In the genomic region with DNA sequence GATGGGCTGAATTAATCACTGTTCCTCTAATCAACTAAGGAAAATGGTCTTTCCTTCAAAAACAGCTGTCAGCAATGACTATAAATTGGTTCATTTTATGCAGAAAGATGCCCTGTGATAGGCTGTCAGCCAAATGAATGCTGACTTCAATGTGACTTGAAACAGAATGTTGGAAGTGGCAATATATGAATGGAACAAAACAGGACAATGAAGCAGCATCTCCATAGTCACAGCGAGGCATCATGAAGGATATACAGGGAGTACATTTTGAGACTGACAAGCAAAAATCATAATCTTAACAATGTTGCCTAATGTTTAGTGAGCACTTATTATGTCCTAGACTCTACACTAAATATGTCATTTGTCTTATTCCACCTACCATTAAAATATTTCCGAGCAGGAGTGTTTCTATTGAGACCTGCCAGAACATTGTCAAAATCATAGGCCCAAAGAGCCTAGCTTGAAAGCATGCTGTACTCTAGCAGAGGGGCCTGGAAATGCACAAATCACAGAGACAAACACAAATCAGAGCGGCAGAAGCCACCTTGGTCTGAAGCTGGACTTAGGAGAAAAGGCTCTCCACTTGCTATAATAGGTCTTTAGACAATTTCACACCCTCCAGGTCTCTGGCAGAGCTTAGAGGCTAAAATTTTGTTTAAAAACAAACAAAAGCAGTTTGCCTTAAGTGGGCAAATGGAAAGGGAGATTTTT, we compare ENCODE assay signal across 11 cellular contexts.
DNase-seq lines count a peak whose midpoint lies in the region; ATAC-seq and TF ChIP-seq lines count a peak whose summit lies in the region.
"Had no signal": no experiment of that assay in that cellular context is flagged by ENCODE, and none has a peak within 500 bp of the region (broad histone marks: within the 10 kb centered on the region; RNA-seq: fewer than 3 reads in every experiment).

No MANE protein-coding gene starts in this region.

- TF ChIP-seq POLR2A in esophagus muscularis mucosa (IDR thresholded peaks at IDR 0.05; ENCODE audit: low read depth), result no peak
- no peak for TF ChIP-seq POLR2A in uterus (IDR thresholded peaks at IDR 0.05)

- DNase-seq in Panc1 (ENCODE audit: low read depth, low spot score) (no peak), esophagus muscularis mucosa (ENCODE audit: extremely low spot score) (no peak), uterus (peak; percentile 11 to 15), NCI-H2107 (lab: John Stamatoyannopoulos, UW) (no peak), iPS-NIHi7 (ENCODE audit: extremely low spot score) (no peak)
- DNase-seq: activated CD4-positive, alpha-beta T cell treated with anti-CD3 and anti-CD28 coated beads, Interleukin-2, amount 10 ng/mL, durations not matched to agents 24 days and 14 days; NCI-H2171; SIG-M5 had no signal

- H3K4me3 ChIP-seq in Panc1 (ENCODE audit: low read depth in 2 of 2, low read length in 2 of 2), result no peak overlapping the region
- no peak overlapping the region for H3K4me3 ChIP-seq in esophagus muscularis mucosa
- H3K4me3 ChIP-seq in muscle layer of duodenum (ENCODE audit: low read depth in 1 of 2, low read length in 2 of 2), result no peak overlapping the region
- no peak overlapping the region for H3K4me3 ChIP-seq in uterus

- no peak for TF ChIP-seq EP300 in esophagus muscularis mucosa (IDR thresholded peaks at IDR 0.05)

- POLR2A ChIA-PET in Panc1 (lab: Charles Lee), result no interaction called here

- H3K4me1 ChIP-seq in Panc1 (ENCODE audit: control insufficient read depth, insufficient read depth, low read length) (peaks cover 31% of the 10 kb centered on the region), esophagus muscularis mucosa (peaks cover 38 to 53% (median 46%) of the 10 kb centered on the region in 4 donors), muscle layer of duodenum (ENCODE audit: control insufficient read depth in 1 of 2, insufficient read depth in 2 of 2, low read length in 2 of 2) (peaks cover 9 to 25% of the 10 kb centered on the region in 2 donors), uterus (peaks cover 8 to 19% of the 10 kb centered on the region in 2 donors)

- intact Hi-C loops in Panc1 (cut with micrococcal nuclease; ENCODE audit: unreplicated experiment) (no loop called here), esophagus muscularis mucosa (cut with DNase I) (no loop called here), uterus (cut with DNase I; ENCODE audit: low total_unique reads) (no loop called here)

- ATAC-seq in Panc1, result peak; percentile 47
- no peak for ATAC-seq in GM21381 (IDR thresholded peaks at IDR 0.05; ENCODE audit: unreplicated experiment)

- BruUV-seq in Panc1 (replicated peaks; lab: Mats Ljungman, UMichigan), result no TSS peak

- H3K36me3 ChIP-seq in Panc1 (ENCODE audit: control insufficient read depth, insufficient read depth, low read length) (no peaks in the 10 kb centered on the region), esophagus muscularis mucosa (no peaks in the 10 kb centered on the region), muscle layer of duodenum (ENCODE audit: control insufficient read depth in 1 of 2, insufficient read depth in 2 of 2, low read length in 2 of 2) (peaks cover 0 to 11% of the 10 kb centered on the region in 2 donors), uterus (no peaks in the 10 kb centered on the region)

- CTCF ChIA-PET in Panc1 (lab: Charles Lee), result interaction anchor here (0.6 kb wide), 1 partner anchor 163 kb away, joined by 3 read pairs; no protein-coding TSS in a partner anchor

- TF ChIP-seq CTCF in Panc1 (IDR thresholded peaks at IDR 0.05), result no peak
- no peak for TF ChIP-seq CTCF in esophagus muscularis mucosa (IDR thresholded peaks at IDR 0.05)
- TF ChIP-seq CTCF in uterus (IDR thresholded peaks at IDR 0.05), result no peak

- H3K27me3 ChIP-seq in Panc1 (ENCODE audit: control insufficient read depth, insufficient read depth, low read length) (no peaks in the 10 kb centered on the region), esophagus muscularis mucosa (no peaks in the 10 kb centered on the region), muscle layer of duodenum (ENCODE audit: low read depth, low read length) (no peaks in the 10 kb centered on the region), uterus (no peaks in the 10 kb centered on the region)

- WGBS in esophagus muscularis mucosa, result 53% methylated on average over 3 of the region's 3 CpGs

- H3K27ac ChIP-seq in Panc1 (ENCODE audit: low read length) (peak overlapping the region; percentile 81), esophagus muscularis mucosa (replicated peaks in 1 of 4) (peak overlapping the region; percentile 80 to 89 (median 84)), muscle layer of duodenum (ENCODE audit: low read length) (peak overlapping the region; percentile 90), uterus (peak overlapping the region; percentile 82 to 87)
- H3K27ac ChIP-seq: HL-60 had no signal

- H3K9me3 ChIP-seq in Panc1 (ENCODE audit: control insufficient read depth, insufficient read depth, low read depth, low read length) (peaks cover 4% of the 10 kb centered on the region; the same call in 1 of the 2 replicates), esophagus muscularis mucosa (no peaks in the 10 kb centered on the region), muscle layer of duodenum (ENCODE audit: control insufficient read depth in 1 of 2, low read length in 2 of 2) (no peaks in the 10 kb centered on the region), uterus (no peaks in the 10 kb centered on the region)

- in situ Hi-C loops in Panc1 (cut with HindIII; ENCODE audit: low pct_unique_long_range_greater_than_20kb, low sequenced_read_pairs), result no loop called here

Comparison
In these comparisons a context has a peak if more than half of its experiments do, and no peak if none do; other contexts are left out.
1. DNase-seq: peak in uterus (2 of 2); none in Panc1 (single experiment), esophagus muscularis mucosa (single experiment), NCI-H2107 (single experiment) and iPS-NIHi7 (single experiment).
2. Peak in every context shown above with its lines, with median percentiles within 50 percentile points of each other: H3K27ac ChIP-seq.